ENCODE assay signal across 8 cellular contexts in the genomic region with DNA sequence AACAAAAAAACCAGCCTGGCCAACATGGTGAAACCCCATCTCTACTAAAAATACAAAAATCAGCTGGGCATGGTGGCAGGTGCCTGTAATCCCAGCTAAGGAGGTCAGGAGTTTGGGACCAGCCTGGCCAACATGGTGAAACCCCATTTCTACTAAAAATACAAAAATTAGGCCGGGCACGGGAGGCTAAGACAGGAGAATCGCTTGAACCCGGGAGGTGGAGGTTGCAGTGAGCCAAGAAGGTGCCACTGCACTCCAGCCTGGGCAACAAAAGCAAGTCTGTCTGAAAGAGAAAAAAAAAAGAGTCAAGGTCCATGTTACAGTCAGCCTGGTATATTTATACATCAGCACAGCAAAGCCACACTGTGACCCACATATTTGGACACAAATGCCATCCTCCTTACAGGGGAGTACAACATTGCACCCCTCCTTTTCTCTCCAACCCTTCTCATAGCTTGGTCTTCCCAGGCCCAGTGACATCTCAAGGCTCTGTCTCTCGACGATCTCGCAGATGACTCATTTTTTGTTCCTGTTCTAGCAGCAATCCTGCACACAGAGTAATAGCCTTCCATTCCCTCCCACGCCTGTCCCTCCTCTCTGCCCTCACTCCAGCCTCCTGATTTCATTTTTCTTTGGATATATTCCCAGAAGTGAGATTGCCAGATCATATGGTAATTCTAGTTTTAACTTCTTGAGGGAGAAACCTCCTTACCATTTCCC. TPM values are rescaled to one million over a fixed set of nuclear protein-coding genes. Genes with fewer than 3 reads are reported as not detected.
DNase-seq lines count a peak whose midpoint lies in the region; ATAC-seq, FAIRE-seq and TF ChIP-seq lines count a peak whose summit lies in the region.
"Had no signal": no experiment of that assay in that cellular context is flagged by ENCODE, and none has a peak within 500 bp of the region (broad histone marks: within the 10 kb centered on the region; RNA-seq: fewer than 3 reads in every experiment).

No MANE protein-coding gene starts in this region.

- 21% methylated on average over 8 of the region's 8 CpGs for WGBS in GM12878 (ENCODE audit: insufficient coverage, insufficient replicate concordance, low lambda C conversion rate, missing lambda C conversion rate)

- SMC1A ChIA-PET in GM12878 (lab: Charles Lee; ENCODE audit: uncharacterized antibody, unreplicated experiment): no interaction called here

- H3K27me3 ChIP-seq in GM12878 (replicated peaks in 1 of 2; ENCODE audit: control insufficient read depth in 2 of 2, insufficient read depth in 2 of 2, low read length in 1 of 2): no peaks in the 10 kb centered on the region; a peak in 1 of 4 replicates
- peaks cover 0 to 18% of the 10 kb centered on the region in 2 donors for H3K27me3 ChIP-seq in tibial artery
- H3K27me3 ChIP-seq in CD8-positive, alpha-beta memory T cell (ENCODE audit: insufficient read depth, low read length, poor library complexity, severe bottlenecking): no peaks in the 10 kb centered on the region

- TF ChIP-seq CTCF in GM12878 (IDR thresholded peaks at IDR 0.05 in 2 of 3, conservative IDR thresholded peaks at IDR 0.05 in 1 of 3; ENCODE audit: control insufficient read depth in 2 of 3, extremely low read depth in 1 of 3, insufficient read depth in 1 of 3, low read depth in 3 of 3, low read length in 3 of 3) (no peak), tibial artery (IDR thresholded peaks at IDR 0.05) (no peak)

- RAD21 ChIA-PET in GM12878 (lab: Charles Lee; ENCODE audit: unreplicated experiment): no interaction called here

- CTCF ChIA-PET in GM12878 (lab: Yijun Ruan, JAX): no interaction called here
- CTCF ChIA-PET in CD8-positive, alpha-beta memory T cell (lab: Charles Lee): no interaction called here

- TF ChIP-seq EP300 in GM12878 (IDR thresholded peaks at IDR 0.05; ENCODE audit: borderline replicate concordance in 1 of 2, control insufficient read depth in 1 of 2, low read depth in 2 of 2, low read length in 2 of 2): no peak

- H3K36me3 Mint-ChIP-seq in CD8-positive, alpha-beta memory T cell: no peaks in the 10 kb centered on the region

- no peak overlapping the region for H3K27ac ChIP-seq in GM12878 (ENCODE audit: control insufficient read depth, insufficient read depth)
- peak overlapping the region; percentile 61 to 68 for H3K27ac ChIP-seq in tibial artery
- H3K27ac ChIP-seq in CD8-positive, alpha-beta memory T cell (ENCODE audit: low read depth, low read length): no peak overlapping the region

- peak; percentile 43 for ATAC-seq in GM12878

- H3K36me3 ChIP-seq in GM12878 (ENCODE audit: control insufficient read depth in 2 of 2, insufficient read depth in 2 of 2, low read length in 1 of 2) (no peaks in the 10 kb centered on the region), tibial artery (no peaks in the 10 kb centered on the region)
- no peaks in the 10 kb centered on the region for H3K36me3 ChIP-seq in CD8-positive, alpha-beta memory T cell (ENCODE audit: insufficient read depth, low read length)

- in situ Hi-C loops in GM12878 (cut with MboI): no loop called here

- no peaks in the 10 kb centered on the region for H3K79me2 ChIP-seq in GM12878 (ENCODE audit: control insufficient read depth, insufficient read depth, low read length)

- no peaks in the 10 kb centered on the region for H3K4me1 Mint-ChIP-seq in CD8-positive, alpha-beta memory T cell

- TF ChIP-seq POLR2A in GM12878 (IDR thresholded peaks at IDR 0.05; ENCODE audit: low read depth, low read length): no peak

- H3K4me3 ChIP-seq in GM12878 (no peak overlapping the region), tibial artery (no peak overlapping the region)
- H3K4me3 ChIP-seq in CD8-positive, alpha-beta memory T cell (ENCODE audit: low read length): no peak overlapping the region

- H3K4me1 ChIP-seq in GM12878 (ENCODE audit: control insufficient read depth, insufficient read depth, low read length): no peaks in the 10 kb centered on the region
- H3K4me1 ChIP-seq in tibial artery: peaks cover 0 to 15% (median 10%) of the 10 kb centered on the region in 4 donors
- no peaks in the 10 kb centered on the region for H3K4me1 ChIP-seq in CD8-positive, alpha-beta memory T cell (ENCODE audit: insufficient read depth, low read length)

- H3K9ac ChIP-seq in GM12878 (ENCODE audit: control insufficient read depth, insufficient read depth, low read length): no peak overlapping the region

- H3K27ac Mint-ChIP-seq in CD8-positive, alpha-beta memory T cell: peak overlapping the region in 2 of 8 donors; percentile 2 to 16

- peaks cover 9 to 32% of the 10 kb centered on the region in 2 donors for H3K27me3 Mint-ChIP-seq in CD8-positive, alpha-beta memory T cell

- DNase-seq in HTR-8/SVneo (ENCODE audit: insufficient read length, low spot score) (peak; percentile 84), GM12878 (ENCODE audit: low read depth, low spot score) (no peak), tibial artery (peak in 1 of 2 donors; percentile 39), ecto neural progenitor cell (ENCODE audit: low spot score) (no peak), DMS 273 (lab: John Stamatoyannopoulos, UW; ENCODE audit: unreplicated experiment) (no peak)
- no peak for DNase-seq in CD8-positive, alpha-beta memory T cell
- DNase-seq: kidney had no signal

- H2AFZ ChIP-seq in GM12878 (ENCODE audit: control insufficient read depth, low read depth, low read length): no peak overlapping the region

- TF ChIP-seq RAD21 in GM12878 (IDR thresholded peaks at IDR 0.05; ENCODE audit: insufficient read depth, low read depth, low read length): no peak

- POLR2A ChIA-PET in GM12878 (lab: Charles Lee): no interaction called here
- POLR2A ChIA-PET in CD8-positive, alpha-beta memory T cell (lab: Charles Lee): no interaction called here

- no peak overlapping the region for H3K4me2 ChIP-seq in GM12878 (ENCODE audit: control insufficient read depth, insufficient read depth)

- FAIRE-seq in HTR-8/SVneo (lab: Jason Lieb, UNC) (peak; percentile 90), GM12878 (lab: Jason Lieb, UNC) (no peak), islet of Langerhans (lab: Jason Lieb, UNC) (peak; percentile 76)
- FAIRE-seq: kidney had no signal

- no peaks in the 10 kb centered on the region for H4K20me1 ChIP-seq in GM12878 (ENCODE audit: control insufficient read depth, insufficient read depth)

- intact Hi-C loops in GM12878 (cut with micrococcal nuclease; ENCODE audit: unreplicated experiment) (no loop called here), tibial artery (cut with DNase I; ENCODE audit: low total_unique reads) (no loop called here)

- no peaks in the 10 kb centered on the region for H3K9me3 ChIP-seq in GM12878 (replicated peaks; ENCODE audit: control insufficient read depth, insufficient read depth, low read length)
- H3K9me3 ChIP-seq in tibial artery: peaks cover 0 to 6% (median 0%) of the 10 kb centered on the region in 3 donors
- no peaks in the 10 kb centered on the region for H3K9me3 ChIP-seq in CD8-positive, alpha-beta memory T cell (ENCODE audit: low read length)

- no peaks in the 10 kb centered on the region for H3K9me3 Mint-ChIP-seq in CD8-positive, alpha-beta memory T cell

- H3K4me3 Mint-ChIP-seq in CD8-positive, alpha-beta memory T cell: no peak overlapping the region

- no TSS peak for BruUV-seq in GM12878 (replicated peaks; lab: Mats Ljungman, UMichigan)

RNA-seq across cellular contexts. Expression of a gene that starts 21.0 kb away (rescaled TPM):
- total RNA-seq in GM12878 (2013; cell fraction: nucleolus; rRNA removed): 114 and 131 TPM in 2 replicates
- total RNA-seq in GM12878 (2014; rRNA removed) (32.3 and 35.7 TPM in 2 replicates), GM12878 (2014; rRNA removed; fragmentation: Illumina TruSeq; extraction: Trizol) (14.9 and 15.2 TPM in 2 replicates), GM12878 (2021) (54.5 and 58.6 TPM in 2 replicates)
- polyA plus RNA-seq in GM12878 (2011; ENCODE audit: low read depth): 7.2 TPM
- polyA plus RNA-seq in GM12878 (2011; rRNA removed) (4.5 and 10.0 TPM in 2 replicates), GM12878 (2014; fragmentation: Illumina TruSeq; extraction: Trizol) (11.4 and 24.1 TPM in 2 replicates), GM12878 (2014; fragmentation: Nextera tagmentation; extraction: Ambion mirVana) (1 to 10 TPM in 1 of 2 experiments, under 1 TPM in 1; 0.64 to 1.2 TPM), GM12878 (2014; rRNA removed) (31.0 and 40.9 TPM in 2 replicates), GM12878 (2016; fragmentation: Nextera tagmentation; extraction: Ambion mirVana) (10 to 100 TPM; 50.6 to 52.9 TPM)
- polyA plus RNA-seq in GM12878 (2011; cell fraction: cytosol; rRNA removed): 13.7 and 15.7 TPM in 2 replicates
- polyA plus RNA-seq in GM12878 (2011; cell fraction: nucleus; rRNA removed): 30.1 and 56.0 TPM in 2 replicates
- polyA plus RNA-seq in GM12878 (2012): 22.3 and 28.0 TPM in 2 replicates
- polyA minus RNA-seq in GM12878 (2011; rRNA and poly(A)+ RNA removed): 13.0 and 18.5 TPM in 2 replicates
- polyA minus RNA-seq in GM12878 (2011; cell fraction: cytosol; rRNA and poly(A)+ RNA removed): 13.9 and 19.4 TPM in 2 replicates
- polyA minus RNA-seq in GM12878 (2011; cell fraction: nucleus; rRNA and poly(A)+ RNA removed): 23.8 and 35.4 TPM in 2 replicates
- total RNA-seq in CD8-positive, alpha-beta memory T cell: 100 to 1,000 TPM; 105 TPM
- polyA plus RNA-seq in CD8-positive, alpha-beta memory T cell: 32.1 TPM

RNA-seq across cellular contexts. Expression of a gene that starts 46.9 kb away (rescaled TPM):
- 8.5 and 10.8 TPM in 2 replicates for total RNA-seq in GM12878 (2013; cell fraction: nucleolus; rRNA removed)
- total RNA-seq in GM12878 (2014; rRNA removed) (14.0 and 17.4 TPM in 2 replicates), GM12878 (2014; rRNA removed; fragmentation: Illumina TruSeq; extraction: Trizol) (5.7 and 6.9 TPM in 2 replicates), GM12878 (2021) (14.3 and 15.0 TPM in 2 replicates)
- polyA plus RNA-seq in GM12878 (2011; ENCODE audit: low read depth): 0.29 TPM
- polyA plus RNA-seq in GM12878 (2011; rRNA removed) (1.6 and 3.0 TPM in 2 replicates), GM12878 (2014; fragmentation: Illumina TruSeq; extraction: Trizol) (3.5 and 4.7 TPM in 2 replicates), GM12878 (2014; fragmentation: Nextera tagmentation; extraction: Ambion mirVana) (under 1 TPM; 0.27 to 0.31 TPM), GM12878 (2014; rRNA removed) (9.1 and 10.7 TPM in 2 replicates), GM12878 (2016; fragmentation: Nextera tagmentation; extraction: Ambion mirVana) (1 to 10 TPM; 2.4 to 2.7 TPM)
- polyA plus RNA-seq in GM12878 (2011; cell fraction: cytosol; rRNA removed): 3.7 and 5.4 TPM in 2 replicates
- 8.4 TPM in 2 replicates for polyA plus RNA-seq in GM12878 (2011; cell fraction: nucleus; rRNA removed)
- 0.85 and 1.00 TPM in 2 replicates for polyA plus RNA-seq in GM12878 (2012)
- 5.5 and 9.7 TPM in 2 replicates for polyA minus RNA-seq in GM12878 (2011; rRNA and poly(A)+ RNA removed)
- polyA minus RNA-seq in GM12878 (2011; cell fraction: cytosol; rRNA and poly(A)+ RNA removed): 3.2 and 5.0 TPM in 2 replicates
- 6.6 and 12.1 TPM in 2 replicates for polyA minus RNA-seq in GM12878 (2011; cell fraction: nucleus; rRNA and poly(A)+ RNA removed)
- total RNA-seq in CD8-positive, alpha-beta memory T cell: 10 to 100 TPM; 25.5 to 26.0 TPM
- polyA plus RNA-seq in CD8-positive, alpha-beta memory T cell: 4.3 TPM

Comparison
In these comparisons a context has a peak if more than half of its experiments do, and no peak if none do; other contexts are left out.
1. H3K27ac ChIP-seq: peak in tibial artery (2 of 2); none in GM12878 (single experiment) and CD8-positive, alpha-beta memory T cell (single experiment).